8 cellular contexts compared by ENCODE assay signal in genomic region chr20:13221313-13221672, GRCh38. TPM values are rescaled to one million over a fixed set of nuclear protein-coding genes. Genes with fewer than 3 reads are reported as not detected.
A peak's percentile ranks its signal among the peaks of the same experiment; 100 is the strongest.
DNase-seq lines count a peak whose midpoint lies in the region; ATAC-seq and TF ChIP-seq lines count a peak whose summit lies in the region.

No MANE protein-coding gene starts in this region.

- peak overlapping the region; percentile 77 for H3K27ac ChIP-seq in left ventricle myocardium inferior (replicated peaks)
- H3K27ac ChIP-seq in iPS DF 6.9 (ENCODE audit: low read length): no peak overlapping the region

- peak overlapping the region; percentile 71 for H3K4me3 ChIP-seq in left ventricle myocardium inferior
- H3K4me3 ChIP-seq in MG63: peak overlapping the region; percentile 45
- H3K4me3 ChIP-seq in iPS DF 6.9 (ENCODE audit: low read length): peak overlapping the region; percentile 71; the same call in 1 of the 2 replicates

- TF ChIP-seq CTCF in left ventricle myocardium inferior (IDR thresholded peaks at IDR 0.05; ENCODE audit: borderline replicate concordance): no peak
- TF ChIP-seq CTCF in glutamatergic neuron (IDR thresholded peaks at IDR 0.05; ENCODE audit: partially characterized antibody, unreplicated experiment): no peak

- DNase-seq in left ventricle myocardium inferior: no peak
- no peak for DNase-seq in Right ventricle myocardium inferior (ENCODE audit: missing footprints)
- DNase-seq in MG63: no peak
- no peak for DNase-seq in iPS DF 6.9 (ENCODE audit: low read depth, low spot score)
- no peak for DNase-seq in HPDE6-E6E7 (ENCODE audit: extremely low spot score)
- DNase-seq in NCI-H2107 (lab: John Stamatoyannopoulos, UW): no peak
- no peak for DNase-seq in glutamatergic neuron
- DNase-seq in NCI-H2171 (lab: John Stamatoyannopoulos, UW): no peak

- no peaks in the 10 kb centered on the region for H3K36me3 Mint-ChIP-seq in glutamatergic neuron (ENCODE audit: unreplicated experiment)

- no peak overlapping the region for H3K27ac Mint-ChIP-seq in glutamatergic neuron (ENCODE audit: unreplicated experiment)

- H3K4me1 Mint-ChIP-seq in glutamatergic neuron (ENCODE audit: low read depth, unreplicated experiment): peaks cover 2% of the 10 kb centered on the region

- H3K4me1 ChIP-seq in left ventricle myocardium inferior (peaks cover 40% of the 10 kb centered on the region), iPS DF 6.9 (ENCODE audit: control insufficient read depth, insufficient read depth, low read length) (no peaks in the 10 kb centered on the region)

- ATAC-seq in Right ventricle myocardium inferior: no peak

- H3K9me3 Mint-ChIP-seq in glutamatergic neuron (ENCODE audit: unreplicated experiment): peaks cover 5% of the 10 kb centered on the region

- WGBS in iPS DF 6.9 (ENCODE audit: insufficient coverage, insufficient read length): no CpG with 5 or more reads among the region's 56 CpGs

- H3K9me3 ChIP-seq in left ventricle myocardium inferior (replicated peaks) (peaks cover 4% of the 10 kb centered on the region), MG63 (no peaks in the 10 kb centered on the region), iPS DF 6.9 (ENCODE audit: control insufficient read depth, insufficient read depth, low read length) (no peaks in the 10 kb centered on the region)

- H3K27me3 ChIP-seq in left ventricle myocardium inferior (ENCODE audit: low read depth) (peaks cover 83% of the 10 kb centered on the region), MG63 (peaks cover 65% of the 10 kb centered on the region), iPS DF 6.9 (ENCODE audit: control insufficient read depth, insufficient read depth, low read length) (peaks cover 31% of the 10 kb centered on the region)

- peaks cover 15% of the 10 kb centered on the region for H3K27me3 Mint-ChIP-seq in glutamatergic neuron (ENCODE audit: unreplicated experiment)

- intact Hi-C loops in left ventricle myocardium inferior (cut with micrococcal nuclease): no loop called here
- intact Hi-C loops in Right ventricle myocardium inferior (cut with DNase I): loop anchor here (2.0 kb wide), 2 partner anchors 42 to 50 kb away; no protein-coding TSS in a partner anchor

- H3K4me3 Mint-ChIP-seq in glutamatergic neuron (ENCODE audit: unreplicated experiment): no peak overlapping the region

- no peaks in the 10 kb centered on the region for H3K36me3 ChIP-seq in left ventricle myocardium inferior
- H3K36me3 ChIP-seq in MG63: no peaks in the 10 kb centered on the region
- H3K36me3 ChIP-seq in iPS DF 6.9 (ENCODE audit: control insufficient read depth, insufficient read depth, low read length): 0 out of 2 replicates have a peak, but pooled peaks cover 3% of the 10 kb centered on the region

RNA-seq across cellular contexts. Expression of gene ISM1, which starts 0.2 kb away (rescaled TPM):
- 1.3 TPM for total RNA-seq in left ventricle myocardium inferior
- total RNA-seq in Right ventricle myocardium inferior: 1.2 TPM
- not detected in 2 replicates for total RNA-seq in MG63 (2014; rRNA removed; shearing (Covaris generic); ENCODE audit: low replicate concordance)
- 0.32 TPM for total RNA-seq in glutamatergic neuron (ENCODE audit: unreplicated experiment)
